ENCODE assay signal across 25 cellular contexts in the genomic region with DNA sequence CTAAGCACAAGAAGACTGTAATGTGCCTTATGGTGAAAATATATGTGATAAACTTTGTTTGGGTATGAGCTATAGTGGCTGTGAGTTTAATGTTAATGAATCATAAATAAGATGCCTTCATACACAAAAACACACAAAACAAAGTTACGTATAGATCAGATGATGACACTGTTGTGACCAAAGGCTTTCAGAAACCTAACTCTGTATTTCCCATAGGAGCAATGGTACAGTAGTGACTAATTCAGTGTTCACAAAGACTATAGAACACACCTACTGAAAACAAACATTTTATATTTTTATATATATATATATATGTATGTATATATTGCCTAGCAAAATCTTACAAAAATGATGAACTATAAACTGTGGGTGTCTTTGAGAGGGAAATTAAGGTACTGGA.
"Had no signal": no experiment of that assay in that cellular context is flagged by ENCODE, and none has a peak within 500 bp of the region (broad histone marks: within the 10 kb centered on the region; RNA-seq: fewer than 3 reads in every experiment).

No MANE protein-coding gene starts in this region.

- H3K27ac ChIP-seq: coronary artery, epithelial cell of prostate, esophagus muscularis mucosa, foreskin keratinocyte, gastroesophageal sphincter, heart right ventricle, left lung, lower lobe of right lung had no signal

- H3K36me3 ChIP-seq: esophagus muscularis mucosa, gastroesophageal sphincter, heart right ventricle, left lung, lower lobe of right lung had no signal

- H3K4me1 ChIP-seq: foreskin keratinocyte, left lung, lower lobe of right lung had no signal

- DNase-seq: dermis blood vessel endothelial cell; dorsolateral prefrontal cortex; effector CD4-positive, alpha-beta T cell; effector memory CD4-positive, alpha-beta T cell; erythroblast; foreskin keratinocyte; glutamatergic neuron; head of caudate nucleus; heart right ventricle; hippocampal formation; left cardiac atrium; left lung; left ventricle myocardium superior; lower lobe of right lung; mesenchymal stem cell; mucosa of descending colon; naive B cell had no signal

- H3K4me3 ChIP-seq: coronary artery, dorsolateral prefrontal cortex, esophagus muscularis mucosa, gastroesophageal sphincter, heart right ventricle, left lung, lower lobe of right lung, mucosa of descending colon had no signal

- H3K9me3 ChIP-seq: esophagus muscularis mucosa, gastroesophageal sphincter, heart right ventricle, left lung, lower lobe of right lung, mucosa of descending colon had no signal

- H3K27me3 ChIP-seq: dorsolateral prefrontal cortex, esophagus muscularis mucosa, foreskin keratinocyte, gastroesophageal sphincter, heart right ventricle, left lung had no signal

- FAIRE-seq: colon, endothelial cell of umbilical vein, frontal cortex, keratinocyte had no signal

- ATAC-seq: foreskin keratinocyte, gastroesophageal sphincter, heart right ventricle, left cardiac atrium, left lung, left ventricle myocardium superior, lower lobe of right lung, mucosa of descending colon had no signal
